ENCODE assay signal across 1 cellular context in the genomic region with DNA sequence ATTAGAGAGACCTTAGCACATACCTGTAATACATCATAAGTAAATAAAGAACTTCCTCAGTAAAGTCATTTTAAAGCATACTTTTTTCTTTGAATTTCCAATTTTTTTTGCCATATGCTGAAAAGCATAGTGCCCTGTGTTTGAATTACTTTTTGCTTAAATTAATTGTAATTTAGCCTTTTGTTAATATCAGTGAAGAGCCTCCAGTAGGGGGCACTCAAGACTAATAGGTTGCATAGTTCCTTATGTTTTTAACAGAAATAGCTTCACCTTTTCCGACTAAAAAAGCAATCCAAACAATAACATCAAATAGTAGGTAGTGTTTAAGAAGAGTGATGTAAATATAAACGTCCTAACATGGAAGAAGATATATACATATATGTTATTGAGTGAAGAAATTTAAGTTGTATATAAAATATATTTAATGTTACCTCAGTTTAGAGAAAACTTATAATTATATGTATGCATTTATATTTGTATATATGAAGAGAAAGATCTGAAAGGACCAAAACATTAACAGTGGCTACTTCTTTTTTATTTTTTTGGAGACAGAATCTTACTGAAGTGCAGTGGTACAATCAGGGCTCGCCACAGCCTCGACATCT.
TF ChIP-seq lines count a peak whose summit lies in the region.

No MANE protein-coding gene starts in this region.

TF ChIP-seq in HepG2, 621 proteins besides CTCF, POLR2A, EP300 and RAD21:
- TF ChIP-seq, protein P1, sequence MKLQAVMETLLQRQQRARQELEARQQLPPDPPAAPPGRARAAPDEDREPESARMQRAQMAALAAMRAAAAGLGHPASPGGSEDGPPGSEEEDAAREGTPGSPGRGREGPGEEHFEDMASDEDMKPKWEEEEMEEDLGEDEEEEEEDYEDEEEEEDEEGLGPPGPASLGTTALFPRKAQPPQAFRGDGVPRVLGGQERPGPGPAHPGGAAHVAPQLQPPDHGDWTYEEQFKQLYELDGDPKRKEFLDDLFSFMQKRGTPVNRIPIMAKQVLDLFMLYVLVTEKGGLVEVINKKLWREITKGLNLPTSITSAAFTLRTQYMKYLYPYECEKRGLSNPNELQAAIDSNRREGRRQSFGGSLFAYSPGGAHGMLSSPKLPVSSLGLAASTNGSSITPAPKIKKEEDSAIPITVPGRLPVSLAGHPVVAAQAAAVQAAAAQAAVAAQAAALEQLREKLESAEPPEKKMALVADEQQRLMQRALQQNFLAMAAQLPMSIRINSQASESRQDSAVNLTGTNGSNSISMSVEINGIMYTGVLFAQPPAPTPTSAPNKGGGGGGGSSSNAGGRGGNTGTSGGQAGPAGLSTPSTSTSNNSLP (IDR thresholded peaks at IDR 0.05; ENCODE audit: low read depth, low read length), result 0 out of 2 replicates have a peak, but pooled peaks have one; percentile 52
- TF ChIP-seq RELA (CRISPR knock-in tag; IDR thresholded peaks at IDR 0.05) (no peak), KLF16 (CRISPR knock-in tag; IDR thresholded peaks at IDR 0.05) (peak in 1 of 2 experiments; percentile 22; a peak in 1 of 4 replicates), STAG1 (CRISPR knock-in tag; IDR thresholded peaks at IDR 0.05) (peak; percentile 86), SMC3 (IDR thresholded peaks at IDR 0.05; ENCODE audit: low read length) (peak; percentile 82), ZNF496 (CRISPR knock-in tag; IDR thresholded peaks at IDR 0.05; ENCODE audit: insufficient replicate concordance) (no peak)
